In the genomic region with DNA sequence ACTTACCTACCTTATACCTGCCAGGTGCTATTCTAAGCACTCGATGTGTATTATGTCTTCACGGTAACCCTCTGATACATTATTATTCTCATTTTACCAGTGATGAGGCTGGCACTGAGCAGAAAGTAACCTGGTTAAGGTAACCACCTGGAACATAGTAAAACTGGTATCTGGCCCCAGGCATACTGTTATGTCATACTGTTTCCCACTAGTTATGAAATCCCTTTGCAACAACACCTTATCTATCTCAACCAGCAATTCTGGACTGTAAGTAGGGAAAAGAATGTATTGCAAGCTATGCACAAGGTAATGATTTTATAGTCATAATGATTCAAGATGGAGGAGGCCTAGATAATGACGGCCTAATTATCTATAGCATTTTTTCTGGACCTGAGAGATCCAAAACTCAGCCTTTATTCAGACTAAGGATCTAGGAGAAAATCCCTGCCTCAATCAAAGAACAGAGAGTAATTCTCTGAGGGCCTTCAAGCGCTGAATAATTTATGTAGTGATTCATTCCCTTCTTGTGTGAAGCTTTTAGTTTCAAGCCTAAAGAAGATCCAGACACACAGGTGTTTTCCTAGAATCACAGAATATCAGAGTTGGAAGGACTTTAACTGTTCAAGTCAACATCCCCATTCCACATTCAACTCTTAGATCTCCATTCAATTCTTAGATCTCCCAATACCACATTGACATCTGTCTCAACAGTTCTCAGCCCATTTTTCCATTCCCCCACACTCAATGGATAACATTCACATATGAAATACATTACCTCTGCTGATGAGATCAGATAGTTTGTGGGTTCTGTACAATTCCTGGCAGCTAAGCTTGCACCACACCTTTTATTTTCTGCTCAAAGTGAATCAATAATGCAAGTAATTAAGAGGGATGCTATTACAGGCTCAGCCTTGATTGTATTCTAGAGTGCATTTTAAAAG, we compare ENCODE assay signal across 13 cellular contexts. TPM values are rescaled to one million over a fixed set of nuclear protein-coding genes. Genes with fewer than 3 reads are reported as not detected.
DNase-seq lines count a peak whose midpoint lies in the region; ATAC-seq and TF ChIP-seq lines count a peak whose summit lies in the region.
"Had no signal": no experiment of that assay in that cellular context is flagged by ENCODE, and none has a peak within 500 bp of the region (broad histone marks: within the 10 kb centered on the region; RNA-seq: fewer than 3 reads in every experiment).

No MANE protein-coding gene starts in this region.

- DNase-seq in GM06990 (ENCODE audit: extremely low read depth, insufficient read length) (no peak), NCI-H524 (lab: John Stamatoyannopoulos, UW) (no peak), Kasumi-1 (lab: John Stamatoyannopoulos, UW) (no peak), left lobe of liver (ENCODE audit: low spot score) (no peak)
- DNase-seq: activated CD8-positive, alpha-beta T cell treated with anti-CD3 and anti-CD28 coated beads for 36 hours; CD4-positive, CD25-positive, alpha-beta regulatory T cell; left ventricle myocardium inferior; NCI-H2029 treated with DMSO at 0.1 percent for 48 hours had no signal

- H3K4me3 ChIP-seq in GM06990 (replicated peaks; ENCODE audit: low read depth, low read length) = peak overlapping the region; percentile 39
- H3K4me3 ChIP-seq: left ventricle myocardium inferior had no signal

- no peak for TF ChIP-seq CTCF in GM06990 (IDR thresholded peaks at IDR 0.05; ENCODE audit: insufficient read depth, low read length, poor library complexity, severe bottlenecking)

- H3K36me3 ChIP-seq in GM06990 (ENCODE audit: control insufficient read depth, insufficient read depth, low read length) = no peaks in the 10 kb centered on the region
- H3K36me3 ChIP-seq: left ventricle myocardium inferior had no signal

- H3K27me3 ChIP-seq in GM06990 (replicated peaks; ENCODE audit: control insufficient read depth, insufficient read depth, low read length) = no peaks in the 10 kb centered on the region

- ATAC-seq in GM19324 (IDR thresholded peaks at IDR 0.05; ENCODE audit: low FRiP score, unreplicated experiment) (peak; percentile 4), HG02973 (IDR thresholded peaks at IDR 0.05; ENCODE audit: unreplicated experiment) (peak; percentile 15), SK-N-SH treated with all-trans-retinoic acid at 6 μM for 48 hours (no peak), HG03520 (IDR thresholded peaks at IDR 0.05; ENCODE audit: unreplicated experiment) (no peak), left lobe of liver (no peak)
- ATAC-seq: activated CD8-positive, alpha-beta T cell treated with anti-CD3 and anti-CD28 coated beads for 36 hours; Right ventricle myocardium inferior had no signal

TF ChIP-seq in SK-N-SH treated with all-trans-retinoic acid at 6 μM for 48 hours, 23 proteins besides CTCF, POLR2A, EP300 and RAD21:
- TF ChIP-seq TCF4 (CRISPR knock-in tag; IDR thresholded peaks at IDR 0.05; ENCODE audit: borderline replicate concordance) (peak; percentile 55; the same call in 1 of the 2 replicates), ZNF565 (CRISPR knock-in tag; conservative IDR thresholded peaks at IDR 0.05; ENCODE audit: low read depth) (no peak)
- TF ChIP-seq, protein P1, sequence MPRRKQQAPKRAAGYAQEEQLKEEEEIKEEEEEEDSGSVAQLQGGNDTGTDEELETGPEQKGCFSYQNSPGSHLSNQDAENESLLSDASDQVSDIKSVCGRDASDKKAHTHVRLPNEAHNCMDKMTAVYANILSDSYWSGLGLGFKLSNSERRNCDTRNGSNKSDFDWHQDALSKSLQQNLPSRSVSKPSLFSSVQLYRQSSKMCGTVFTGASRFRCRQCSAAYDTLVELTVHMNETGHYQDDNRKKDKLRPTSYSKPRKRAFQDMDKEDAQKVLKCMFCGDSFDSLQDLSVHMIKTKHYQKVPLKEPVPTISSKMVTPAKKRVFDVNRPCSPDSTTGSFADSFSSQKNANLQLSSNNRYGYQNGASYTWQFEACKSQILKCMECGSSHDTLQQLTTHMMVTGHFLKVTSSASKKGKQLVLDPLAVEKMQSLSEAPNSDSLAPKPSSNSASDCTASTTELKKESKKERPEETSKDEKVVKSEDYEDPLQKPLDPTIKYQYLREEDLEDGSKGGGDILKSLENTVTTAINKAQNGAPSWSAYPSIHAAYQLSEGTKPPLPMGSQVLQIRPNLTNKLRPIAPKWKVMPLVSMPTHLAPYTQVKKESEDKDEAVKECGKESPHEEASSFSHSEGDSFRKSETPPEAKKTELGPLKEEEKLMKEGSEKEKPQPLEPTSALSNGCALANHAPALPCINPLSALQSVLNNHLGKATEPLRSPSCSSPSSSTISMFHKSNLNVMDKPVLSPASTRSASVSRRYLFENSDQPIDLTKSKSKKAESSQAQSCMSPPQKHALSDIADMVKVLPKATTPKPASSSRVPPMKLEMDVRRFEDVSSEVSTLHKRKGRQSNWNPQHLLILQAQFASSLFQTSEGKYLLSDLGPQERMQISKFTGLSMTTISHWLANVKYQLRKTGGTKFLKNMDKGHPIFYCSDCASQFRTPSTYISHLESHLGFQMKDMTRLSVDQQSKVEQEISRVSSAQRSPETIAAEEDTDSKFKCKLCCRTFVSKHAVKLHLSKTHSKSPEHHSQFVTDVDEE (CRISPR knock-in tag; IDR thresholded peaks at IDR 0.05) = peak; percentile 31; the same call in 1 of the 2 replicates

RNA-seq across cellular contexts. Expression of a gene that starts 14.9 kb away (rescaled TPM):
- total RNA-seq in left lobe of liver = 4.3 TPM

Comparison
In these comparisons a context has a peak if more than half of its experiments do, and no peak if none do; other contexts are left out.
1. ATAC-seq: peak in GM19324 (single experiment) and HG02973 (single experiment); none in SK-N-SH treated with all-trans-retinoic acid at 6 μM for 48 hours (single experiment), HG03520 (single experiment) and left lobe of liver (single experiment).